In genomic region chr17:44123356-44124117, GRCh38 we compare ENCODE assay signal across 9 cellular contexts. TPM values are rescaled to one million over a fixed set of nuclear protein-coding genes. Genes with fewer than 3 reads are reported as not detected.
A peak's percentile ranks its signal among the peaks of the same experiment; 100 is the strongest.
DNase-seq lines count a peak whose midpoint lies in the region; ATAC-seq, FAIRE-seq and TF ChIP-seq lines count a peak whose summit lies in the region.
"Had no signal": no experiment of that assay in that cellular context is flagged by ENCODE, and none has a peak within 500 bp of the region (broad histone marks: within the 10 kb centered on the region; RNA-seq: fewer than 3 reads in every experiment).

TSS of gene HDAC5 (minus strand) at chr17:44123641. CDS start at chr17:44117515, 6,126 bp downstream.

- no peaks in the 10 kb centered on the region for H3K27me3 Mint-ChIP-seq in activated CD4-positive, alpha-beta T cell treated with anti-CD3 and anti-CD28 coated beads for 36 hours
- no peaks in the 10 kb centered on the region for H3K27me3 Mint-ChIP-seq in chondrocyte (ENCODE audit: low read depth)

- no peak for FAIRE-seq in GM19239 (lab: Jason Lieb, UNC)
- FAIRE-seq: islet of Langerhans had no signal

- DNase-seq in BJ (ENCODE audit: low read depth) (peak; percentile 53), GM19239 (ENCODE audit: insufficient read length, low spot score) (peak; percentile 96), NCI-H510A treated with DMSO at 0.1 percent for 48 hours (lab: John Stamatoyannopoulos, UW) (peak; percentile 82), chondrocyte (ENCODE audit: low spot score) (peak; percentile 97), kidney tubule cell (ENCODE audit: low spot score) (peak; percentile 93)
- DNase-seq in activated CD4-positive, alpha-beta T cell treated with anti-CD3 and anti-CD28 coated beads for 36 hours = peak; percentile 98
- DNase-seq in stimulated activated CD4-positive, alpha-beta T cell treated with anti-CD3 and anti-CD28 coated beads, Interleukin-1b, Interleukin-23, amount 100 ng/mL, for 1 hour (ENCODE audit: low read depth in 2 of 2) = peak; percentile 90 to 93

- H3K27me3 ChIP-seq in BJ (ENCODE audit: control insufficient read depth, insufficient read depth, low read length) = no peaks in the 10 kb centered on the region

- H3K4me1 Mint-ChIP-seq in activated CD4-positive, alpha-beta T cell treated with anti-CD3 and anti-CD28 coated beads for 36 hours = peaks cover 22% of the 10 kb centered on the region
- peaks cover 23% of the 10 kb centered on the region for H3K4me1 Mint-ChIP-seq in chondrocyte (ENCODE audit: low read depth)

- H3K36me3 Mint-ChIP-seq in activated CD4-positive, alpha-beta T cell treated with anti-CD3 and anti-CD28 coated beads for 36 hours (ENCODE audit: low read depth) = no peaks in the 10 kb centered on the region
- H3K36me3 Mint-ChIP-seq in chondrocyte (ENCODE audit: low read depth) = no peaks in the 10 kb centered on the region

- H3K4me3 ChIP-seq in BJ (ENCODE audit: low read depth, low read length) = peak within 1 kb of the TSS; percentile 95

- peak; percentile 87 for ATAC-seq in HG03442 (IDR thresholded peaks at IDR 0.05; ENCODE audit: unreplicated experiment)
- peak; percentile 97 for ATAC-seq in activated CD4-positive, alpha-beta T cell treated with anti-CD3 and anti-CD28 coated beads for 36 hours

- TF ChIP-seq CTCF in BJ (IDR thresholded peaks at IDR 0.05; ENCODE audit: insufficient read depth, low read depth, low read length) (peak; percentile 74), chondrocyte (IDR thresholded peaks at IDR 0.05) (peak; percentile 82)

- no peaks in the 10 kb centered on the region for H3K36me3 ChIP-seq in BJ (ENCODE audit: control insufficient read depth, insufficient read depth, low read length)

- POLR2A ChIA-PET in BJ (lab: Charles Lee) = interaction anchor here (0.6 to 1.3 kb wide), 5 partner anchors 11 to 109 kb away, joined by 3 to 12 read pairs (median 4); partner anchors contain the start of genes LSM12 and TMEM101
- POLR2A ChIA-PET in activated CD4-positive, alpha-beta T cell treated with anti-CD3 and anti-CD28 coated beads for 36 hours (lab: Charles Lee) = interaction anchor here (0.6 to 1.8 kb wide), 10 partner anchors 11 to 240 kb away, joined by 3 to 13 read pairs (median 3); partner anchors contain the start of genes G6PC3 and TMUB2

- peak within 1 kb of the TSS; percentile 87 for H3K4me3 Mint-ChIP-seq in activated CD4-positive, alpha-beta T cell treated with anti-CD3 and anti-CD28 coated beads for 36 hours
- peak within 1 kb of the TSS; percentile 88 for H3K4me3 Mint-ChIP-seq in chondrocyte (ENCODE audit: unreplicated experiment)

- CTCF ChIA-PET in BJ (lab: Yijun Ruan, JAX) = interaction anchor here (0.8 to 2.3 kb wide), 18 partner anchors 8 to 222 kb away, joined by 3 to 13 read pairs (median 4); partner anchors contain the start of genes HROB and LSM12
- CTCF ChIA-PET in activated CD4-positive, alpha-beta T cell treated with anti-CD3 and anti-CD28 coated beads for 36 hours (lab: Charles Lee) = interaction anchor here (0.6 to 2.0 kb wide), 27 partner anchors 8 to 238 kb away, joined by 3 to 11 read pairs (median 4); partner anchors contain the start of genes G6PC3, MPP2 and TMUB2

- intact Hi-C loops in activated CD4-positive, alpha-beta T cell treated with anti-CD3 and anti-CD28 coated beads for 36 hours (cut with DNase I, micrococcal nuclease) = loop anchor here (1.0 to 5.0 kb wide), 13 partner anchors 18 to 1446 kb away; partner anchors contain the start of genes G6PC3 (in 2 of the 2), HROB (in 2 of the 2), TMUB2 (in 2 of the 2) and LSM12 (in 1 of the 2)

- H3K27ac Mint-ChIP-seq in activated CD4-positive, alpha-beta T cell treated with anti-CD3 and anti-CD28 coated beads for 36 hours = peak within 1 kb of the TSS; percentile 97
- H3K27ac Mint-ChIP-seq in chondrocyte (ENCODE audit: unreplicated experiment) = peak within 1 kb of the TSS; percentile 99

- no peaks in the 10 kb centered on the region for H3K9me3 Mint-ChIP-seq in activated CD4-positive, alpha-beta T cell treated with anti-CD3 and anti-CD28 coated beads for 36 hours (ENCODE audit: low read depth)
- no peaks in the 10 kb centered on the region for H3K9me3 Mint-ChIP-seq in chondrocyte (ENCODE audit: low read depth)

RNA-seq across cellular contexts. Expression of gene HDAC5, which starts in this region (rescaled TPM):
- polyA plus RNA-seq in BJ (2011; rRNA removed) = 46.4 and 102 TPM in 2 replicates
- 128 and 173 TPM in 2 replicates for polyA minus RNA-seq in BJ (2011; rRNA and poly(A)+ RNA removed)
- total RNA-seq in activated CD4-positive, alpha-beta T cell treated with anti-CD3 and anti-CD28 coated beads for 36 hours = 10 to 100 TPM; 16.5 to 22.0 TPM
- 46.3 to 51.2 TPM (median 47.0 TPM) in 3 replicates for total RNA-seq in chondrocyte

Comparison
In these comparisons a context has a peak if more than half of its experiments do, and no peak if none do; other contexts are left out.
1. Peak in every context shown above with its lines: DNase-seq, ATAC-seq and H3K4me3 ChIP-seq.